In the genomic region with DNA sequence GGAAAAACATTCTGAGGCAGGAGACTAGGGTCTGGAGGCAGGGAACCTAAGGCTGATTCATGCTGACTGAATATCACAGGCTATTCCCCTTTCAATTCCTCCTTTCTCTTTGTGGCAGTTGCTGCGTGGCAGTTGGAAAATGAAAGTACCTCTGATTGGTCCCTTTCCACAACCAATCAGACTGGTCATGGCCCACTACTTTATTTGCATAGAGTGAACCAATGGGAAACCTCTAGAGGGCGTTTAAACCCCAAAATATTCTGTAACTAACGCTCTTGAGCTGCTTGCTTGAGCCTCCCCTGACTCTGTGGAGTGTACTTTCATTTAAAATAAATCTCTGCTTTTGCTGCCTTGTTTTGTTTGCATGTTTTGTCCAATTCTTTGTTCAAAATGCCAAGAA, we compare ENCODE assay signal across 16 cellular contexts. TPM values are rescaled to one million over a fixed set of nuclear protein-coding genes. Genes with fewer than 3 reads are reported as not detected.
DNase-seq lines count a peak whose midpoint lies in the region; ATAC-seq, FAIRE-seq and TF ChIP-seq lines count a peak whose summit lies in the region.
"Had no signal": no experiment of that assay in that cellular context is flagged by ENCODE, and none has a peak within 500 bp of the region (broad histone marks: within the 10 kb centered on the region; RNA-seq: fewer than 3 reads in every experiment).

No MANE protein-coding gene starts in this region.

- H3F3A ChIP-seq in SK-N-SH (replicated peaks; ENCODE audit: insufficient read depth) = no peaks in the 10 kb centered on the region

- CTCF ChIA-PET in SK-N-SH (lab: Yijun Ruan, JAX) = no interaction called here

- H3K4me3 ChIP-seq in SK-N-SH (ENCODE audit: low read depth in 2 of 2, low read length in 1 of 2) = no peak overlapping the region
- no peak overlapping the region for H3K4me3 ChIP-seq in astrocyte of the spinal cord (ENCODE audit: low read depth, low read length)
- H3K4me3 ChIP-seq: BLaER1, uterus had no signal

- no peak overlapping the region for H2AFZ ChIP-seq in SK-N-SH (ENCODE audit: low read depth)

- no peak overlapping the region for H3K4me2 ChIP-seq in SK-N-SH
- H3K4me2 ChIP-seq: BLaER1 had no signal

- no peaks in the 10 kb centered on the region for H3K9me2 ChIP-seq in SK-N-SH

- TF ChIP-seq RAD21 in SK-N-SH (IDR thresholded peaks at IDR 0.05; ENCODE audit: low read length) = no peak

- in situ Hi-C loops in astrocyte of the spinal cord (cut with HindIII; ENCODE audit: low sequenced_read_pairs) = no loop called here

- H3K36me3 ChIP-seq in SK-N-SH (replicated peaks in 1 of 2; ENCODE audit: control insufficient read depth in 1 of 2, insufficient read depth in 2 of 2, low read length in 1 of 2) = no peaks in the 10 kb centered on the region
- H3K36me3 ChIP-seq: neutrophil, uterus had no signal

- TF ChIP-seq EP300 in SK-N-SH (IDR thresholded peaks at IDR 0.05; ENCODE audit: borderline replicate concordance in 1 of 2, low read depth in 1 of 2, low read length in 1 of 2) = no peak

- H4K20me1 ChIP-seq in SK-N-SH (ENCODE audit: insufficient read depth) = no peaks in the 10 kb centered on the region
- H4K20me1 ChIP-seq: BLaER1 had no signal

- H3K79me2 ChIP-seq in SK-N-SH (ENCODE audit: insufficient read depth) = no peaks in the 10 kb centered on the region

- H3K9ac ChIP-seq in SK-N-SH = no peak overlapping the region
- H3K9ac ChIP-seq: BLaER1 had no signal

- POLR2A ChIA-PET in SK-N-SH (lab: Yijun Ruan, JAX) = no interaction called here

- no peaks in the 10 kb centered on the region for H3K4me1 ChIP-seq in SK-N-SH (ENCODE audit: control insufficient read depth in 1 of 2, insufficient read depth in 2 of 2, low read depth in 1 of 2, low read length in 1 of 2)
- H3K4me1 ChIP-seq: BLaER1, uterus had no signal

- peak; percentile 76 for ATAC-seq in SK-N-SH treated with all-trans-retinoic acid at 6 μM for 48 hours

- WGBS in SK-N-SH (ENCODE audit: low lambda C conversion rate) = 8% methylated on average over 3 of the region's 3 CpGs

- H3K9me3 ChIP-seq in SK-N-SH = peaks cover 5% of the 10 kb centered on the region; the same call in 1 of the 2 replicates
- H3K9me3 ChIP-seq: neutrophil, uterus had no signal

- FAIRE-seq in HTR-8/SVneo (lab: Jason Lieb, UNC) = no peak

- TF ChIP-seq CTCF in SK-N-SH (IDR thresholded peaks at IDR 0.05) (no peak), astrocyte of the spinal cord (IDR thresholded peaks at IDR 0.05; ENCODE audit: low read depth, low read length) (no peak)

- no peak overlapping the region for H3K27ac ChIP-seq in SK-N-SH (ENCODE audit: low read depth in 2 of 2, low read length in 1 of 2)
- H3K27ac ChIP-seq: BLaER1, neutrophil, uterus had no signal

- DNase-seq in SK-N-SH (no peak), MV-4-11 (lab: John Stamatoyannopoulos, UW) (peak; percentile 71), astrocyte of the spinal cord (ENCODE audit: low read depth, low spot score) (peak; percentile 20), pons (ENCODE audit: low spot score) (peak; percentile 16), HK-2 (ENCODE audit: unreplicated experiment) (no peak), HTR-8/SVneo (ENCODE audit: insufficient read length, low spot score) (no peak)
- DNase-seq in activated CD4-positive, alpha-beta T cell treated with anti-CD3 and anti-CD28 coated beads, Interleukin-2, amount 50 U/mL, for 4 hours = no peak
- DNase-seq: activated naive CD4-positive, alpha-beta T cell treated with anti-CD3 and anti-CD28 coated beads for 36 hours; caudate nucleus; H7; NCI-H1105; stimulated activated naive CD4-positive, alpha-beta T cell; uterus had no signal

- no peaks in the 10 kb centered on the region for H3K27me3 ChIP-seq in SK-N-SH (ENCODE audit: insufficient read depth)
- H3K27me3 ChIP-seq: BLaER1, neutrophil, uterus had no signal

TF ChIP-seq in SK-N-SH treated with all-trans-retinoic acid at 6 μM for 48 hours, 23 proteins besides CTCF, POLR2A, EP300 and RAD21 (continues in another document):
- TF ChIP-seq TOX (CRISPR knock-in tag; IDR thresholded peaks at IDR 0.05; ENCODE audit: borderline replicate concordance) (no peak), GLIS3 (CRISPR knock-in tag; IDR thresholded peaks at IDR 0.05) (no peak), RARB (CRISPR knock-in tag; IDR thresholded peaks at IDR 0.05) (no peak), ESRRG (CRISPR knock-in tag; IDR thresholded peaks at IDR 0.05) (no peak), ZNF8 (CRISPR knock-in tag; IDR thresholded peaks at IDR 0.05) (no peak), OSR1 (CRISPR knock-in tag; IDR thresholded peaks at IDR 0.05) (no peak), ZC3H10 (CRISPR knock-in tag; IDR thresholded peaks at IDR 0.05) (no peak), ISL1 (CRISPR knock-in tag; IDR thresholded peaks at IDR 0.05) (no peak), ZFP30 (CRISPR knock-in tag; IDR thresholded peaks at IDR 0.05) (no peak), TCF4 (CRISPR knock-in tag; IDR thresholded peaks at IDR 0.05; ENCODE audit: borderline replicate concordance) (no peak), ARNTL (CRISPR knock-in tag; IDR thresholded peaks at IDR 0.05; ENCODE audit: borderline replicate concordance, low read depth) (no peak), PPARA (CRISPR knock-in tag; IDR thresholded peaks at IDR 0.05; ENCODE audit: borderline replicate concordance) (no peak), ZNF70 (CRISPR knock-in tag; IDR thresholded peaks at IDR 0.05) (no peak), CSDC2 (CRISPR knock-in tag; IDR thresholded peaks at IDR 0.05) (no peak)
- TF ChIP-seq, protein P1, sequence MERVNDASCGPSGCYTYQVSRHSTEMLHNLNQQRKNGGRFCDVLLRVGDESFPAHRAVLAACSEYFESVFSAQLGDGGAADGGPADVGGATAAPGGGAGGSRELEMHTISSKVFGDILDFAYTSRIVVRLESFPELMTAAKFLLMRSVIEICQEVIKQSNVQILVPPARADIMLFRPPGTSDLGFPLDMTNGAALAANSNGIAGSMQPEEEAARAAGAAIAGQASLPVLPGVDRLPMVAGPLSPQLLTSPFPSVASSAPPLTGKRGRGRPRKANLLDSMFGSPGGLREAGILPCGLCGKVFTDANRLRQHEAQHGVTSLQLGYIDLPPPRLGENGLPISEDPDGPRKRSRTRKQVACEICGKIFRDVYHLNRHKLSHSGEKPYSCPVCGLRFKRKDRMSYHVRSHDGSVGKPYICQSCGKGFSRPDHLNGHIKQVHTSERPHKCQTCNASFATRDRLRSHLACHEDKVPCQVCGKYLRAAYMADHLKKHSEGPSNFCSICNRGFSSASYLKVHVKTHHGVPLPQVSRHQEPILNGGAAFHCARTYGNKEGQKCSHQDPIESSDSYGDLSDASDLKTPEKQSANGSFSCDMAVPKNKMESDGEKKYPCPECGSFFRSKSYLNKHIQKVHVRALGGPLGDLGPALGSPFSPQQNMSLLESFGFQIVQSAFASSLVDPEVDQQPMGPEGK (CRISPR knock-in tag; IDR thresholded peaks at IDR 0.05; ENCODE audit: borderline replicate concordance) = no peak

TF ChIP-seq in SK-N-SH, 30 proteins besides CTCF, POLR2A, EP300 and RAD21 (continues in another document):
- TF ChIP-seq, protein P2, sequence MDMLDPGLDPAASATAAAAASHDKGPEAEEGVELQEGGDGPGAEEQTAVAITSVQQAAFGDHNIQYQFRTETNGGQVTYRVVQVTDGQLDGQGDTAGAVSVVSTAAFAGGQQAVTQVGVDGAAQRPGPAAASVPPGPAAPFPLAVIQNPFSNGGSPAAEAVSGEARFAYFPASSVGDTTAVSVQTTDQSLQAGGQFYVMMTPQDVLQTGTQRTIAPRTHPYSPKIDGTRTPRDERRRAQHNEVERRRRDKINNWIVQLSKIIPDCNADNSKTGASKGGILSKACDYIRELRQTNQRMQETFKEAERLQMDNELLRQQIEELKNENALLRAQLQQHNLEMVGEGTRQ (IDR thresholded peaks at IDR 0.05; ENCODE audit: borderline replicate concordance, low read depth, low read length) = no peak
- TF ChIP-seq ELF1 (IDR thresholded peaks at IDR 0.05) (no peak), TCF12 (IDR thresholded peaks at IDR 0.05) (no peak), YY1 (IDR thresholded peaks at IDR 0.05; ENCODE audit: low read depth) (no peak), FOSL2 (IDR thresholded peaks at IDR 0.05; ENCODE audit: borderline replicate concordance, low read depth) (no peak), RCOR1 (IDR thresholded peaks at IDR 0.05; ENCODE audit: low read length) (no peak), TAF1 (IDR thresholded peaks at IDR 0.05; ENCODE audit: borderline replicate concordance, low read depth, low read length) (no peak)
- TF ChIP-seq, protein P3, sequence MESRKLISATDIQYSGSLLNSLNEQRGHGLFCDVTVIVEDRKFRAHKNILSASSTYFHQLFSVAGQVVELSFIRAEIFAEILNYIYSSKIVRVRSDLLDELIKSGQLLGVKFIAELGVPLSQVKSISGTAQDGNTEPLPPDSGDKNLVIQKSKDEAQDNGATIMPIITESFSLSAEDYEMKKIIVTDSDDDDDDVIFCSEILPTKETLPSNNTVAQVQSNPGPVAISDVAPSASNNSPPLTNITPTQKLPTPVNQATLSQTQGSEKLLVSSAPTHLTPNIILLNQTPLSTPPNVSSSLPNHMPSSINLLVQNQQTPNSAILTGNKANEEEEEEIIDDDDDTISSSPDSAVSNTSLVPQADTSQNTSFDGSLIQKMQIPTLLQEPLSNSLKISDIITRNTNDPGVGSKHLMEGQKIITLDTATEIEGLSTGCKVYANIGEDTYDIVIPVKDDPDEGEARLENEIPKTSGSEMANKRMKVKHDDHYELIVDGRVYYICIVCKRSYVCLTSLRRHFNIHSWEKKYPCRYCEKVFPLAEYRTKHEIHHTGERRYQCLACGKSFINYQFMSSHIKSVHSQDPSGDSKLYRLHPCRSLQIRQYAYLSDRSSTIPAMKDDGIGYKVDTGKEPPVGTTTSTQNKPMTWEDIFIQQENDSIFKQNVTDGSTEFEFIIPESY (IDR thresholded peaks at IDR 0.05; ENCODE audit: borderline replicate concordance, low read depth) = no peak

RNA-seq across cellular contexts. Expression of a gene that starts 27.7 kb away (rescaled TPM):
- not detected in 2 replicates for polyA plus RNA-seq in SK-N-SH (2012; rRNA removed)
- polyA plus RNA-seq in SK-N-SH (2012; cell fraction: cytosol; rRNA removed) = not detected in 2 replicates
- polyA plus RNA-seq in SK-N-SH (2012; cell fraction: nucleus; rRNA removed) = not detected in 2 replicates

RNA-seq across cellular contexts. Expression of a gene that starts 56.3 kb away (rescaled TPM):
- polyA plus RNA-seq in SK-N-SH (2012; rRNA removed) = 2.7 and 3.8 TPM in 2 replicates
- polyA plus RNA-seq in SK-N-SH (2012; cell fraction: cytosol; rRNA removed) = 4.2 and 4.3 TPM in 2 replicates
- 4.8 and 6.7 TPM in 2 replicates for polyA plus RNA-seq in SK-N-SH (2012; cell fraction: nucleus; rRNA removed)

Comparison
In these comparisons a context has a peak if more than half of its experiments do, and no peak if none do; other contexts are left out.
1. DNase-seq: peak in MV-4-11 (single experiment), astrocyte of the spinal cord (single experiment) and pons (single experiment); none in SK-N-SH (single experiment), HK-2 (single experiment), HTR-8/SVneo (single experiment) and activated CD4-positive, alpha-beta T cell treated with anti-CD3 and anti-CD28 coated beads, Interleukin-2, amount 50 U/mL, for 4 hours (0 of 2).